8 cellular contexts compared by ENCODE assay signal in genomic region chr9:126722252-126722921, GRCh38.
A peak's percentile ranks its signal among the peaks of the same experiment; 100 is the strongest.
DNase-seq lines count a peak whose midpoint lies in the region; ATAC-seq and TF ChIP-seq lines count a peak whose summit lies in the region.

No MANE protein-coding gene starts in this region.

- peak; percentile 74 for ATAC-seq in GM21723 (IDR thresholded peaks at IDR 0.05; ENCODE audit: unreplicated experiment)

- H3K27ac ChIP-seq in Karpas-422 (ENCODE audit: low read length) = no peak overlapping the region

- H4K20me1 ChIP-seq in Karpas-422 (ENCODE audit: insufficient read depth, low read depth, low read length) = no peaks in the 10 kb centered on the region

- no peaks in the 10 kb centered on the region for H3K27me3 ChIP-seq in Karpas-422 (ENCODE audit: low read length)

- H3K4me2 ChIP-seq in Karpas-422 (ENCODE audit: low read depth, low read length, poor library complexity, severe bottlenecking) = peak overlapping the region; percentile 73

- DNase-seq in EH (ENCODE audit: low read depth) = peak; percentile 65
- DNase-seq in Karpas-422 = peak; percentile 91
- DNase-seq in T-helper 22 cell (ENCODE audit: low read depth) = peak; percentile 81
- DNase-seq in astrocyte of the cerebellum (ENCODE audit: low read depth) = no peak
- DNase-seq in iPS-NIHi11 (ENCODE audit: low spot score) = peak; percentile 83
- DNase-seq in stimulated activated CD4-positive, alpha-beta T cell treated with anti-CD3 and anti-CD28 coated beads, Interleukin-12 subunit alpha, Interleukin-12 subunit beta, amount 100 ng/mL, for 4 hours = peak; percentile 95
- no peak for DNase-seq in NCI-H1092 (lab: John Stamatoyannopoulos, UW)

- no peak for TF ChIP-seq CTCF in astrocyte of the cerebellum (IDR thresholded peaks at IDR 0.05; ENCODE audit: low read depth, low read length, missing control alignments)

- H2AFZ ChIP-seq in Karpas-422 (ENCODE audit: low read length) = peak overlapping the region; percentile 97

- H3K9ac ChIP-seq in Karpas-422 (ENCODE audit: low read length) = peak overlapping the region; percentile 73

- no peaks in the 10 kb centered on the region for H3K9me2 ChIP-seq in Karpas-422 (replicated peaks; ENCODE audit: insufficient read depth, low read length)

- H3K9me3 ChIP-seq in Karpas-422 (ENCODE audit: low read length) = no peaks in the 10 kb centered on the region

- in situ Hi-C loops in astrocyte of the cerebellum (cut with HindIII; ENCODE audit: low sequenced_read_pairs) = no loop called here

- H3K4me3 ChIP-seq in Karpas-422 (ENCODE audit: low read length) = peak overlapping the region; percentile 67
- peak overlapping the region; percentile 46 for H3K4me3 ChIP-seq in astrocyte of the cerebellum (ENCODE audit: low read depth, low read length)

- no peaks in the 10 kb centered on the region for H3K36me3 ChIP-seq in Karpas-422 (ENCODE audit: insufficient read depth, low read length)

- no peaks in the 10 kb centered on the region for H3K79me2 ChIP-seq in Karpas-422 (ENCODE audit: low read length)

- H3K4me1 ChIP-seq in Karpas-422 (ENCODE audit: low read length) = peaks cover 25% of the 10 kb centered on the region

Comparison
In these comparisons a context has a peak if more than half of its experiments do, and no peak if none do; other contexts are left out.
1. DNase-seq: peak in EH (single experiment), Karpas-422 (single experiment), T-helper 22 cell (single experiment), iPS-NIHi11 (single experiment) and stimulated activated CD4-positive, alpha-beta T cell treated with anti-CD3 and anti-CD28 coated beads, Interleukin-12 subunit alpha, Interleukin-12 subunit beta, amount 100 ng/mL, for 4 hours (single experiment); none in astrocyte of the cerebellum (single experiment) and NCI-H1092 (single experiment).